In genomic region chr14:104289485-104289884, GRCh38 we compare ENCODE assay signal across 20 cellular contexts.
DNase-seq lines count a peak whose midpoint lies in the region; ATAC-seq, FAIRE-seq and TF ChIP-seq lines count a peak whose summit lies in the region.
"Had no signal": no experiment of that assay in that cellular context is flagged by ENCODE, and none has a peak within 500 bp of the region (broad histone marks: within the 10 kb centered on the region; RNA-seq: fewer than 3 reads in every experiment).

No MANE protein-coding gene starts in this region.

- no peak overlapping the region for H3K4me3 Mint-ChIP-seq in activated T-helper 2 cell treated with anti-CD3 and anti-CD28 coated beads, Interferon-gamma antibody, Interleukin-2, Interleukin-4, amounts not matched to agents 10 μg/mL and 5 μg/mL and 100 μg/mL, durations not matched to agents 14 hours and 24 hours and 36 hours (ENCODE audit: low read depth)
- H3K4me3 Mint-ChIP-seq: B cell had no signal

- peaks cover 9% of the 10 kb centered on the region; the same call in 2 of the 3 replicates for H3K4me1 ChIP-seq in A549
- H3K4me1 ChIP-seq in kidney (ENCODE audit: control insufficient read depth in 1 of 2, insufficient read depth in 1 of 2, low read depth in 1 of 2, low read length in 2 of 2): no peaks in the 10 kb centered on the region
- H3K4me1 ChIP-seq: HAP-1 had no signal

- TF ChIP-seq RAD21 in A549 (conservative IDR thresholded peaks at IDR 0.05 in 1 of 2, IDR thresholded peaks at IDR 0.05 in 1 of 2): no peak

- H3K9ac ChIP-seq in kidney (ENCODE audit: low read length in 2 of 2): no peak overlapping the region

- no peak overlapping the region for H3K4me2 ChIP-seq in A549

- peak; percentile 7 for DNase-seq in A172 (ENCODE audit: low spot score)
- no peak for DNase-seq in A549 (ENCODE audit: low read depth in 1 of 2, low spot score in 1 of 2)
- peak; percentile 1 for DNase-seq in amniotic epithelial cell (ENCODE audit: low read depth)
- DNase-seq in kidney: peak; percentile 14
- DNase-seq in NCI-H526 (lab: John Stamatoyannopoulos, UW): no peak
- DNase-seq in effector CD4-positive, alpha-beta T cell: no peak
- no peak for DNase-seq in activated T-helper 2 cell treated with anti-CD3 and anti-CD28 coated beads, Interferon-gamma antibody, Interleukin-2, Interleukin-4, amounts not matched to agents 10 μg/mL and 5 μg/mL and 100 μg/mL, durations not matched to agents 14 hours and 24 hours and 36 hours (ENCODE audit: low spot score)
- no peak for DNase-seq in pons (ENCODE audit: low spot score)
- DNase-seq: DMS 273 treated with DMSO at 0.1 percent for 48 hours, DND-41, MM.1S, NCI-H1092, NCI-H1436 treated with DMSO at 0.1 percent for 48 hours, NCI-H2029, NCI-H2171, NCI-H446, SIG-M5 had no signal

- H3K4me1 Mint-ChIP-seq in activated T-helper 2 cell treated with anti-CD3 and anti-CD28 coated beads, Interferon-gamma antibody, Interleukin-2, Interleukin-4, amounts not matched to agents 10 μg/mL and 5 μg/mL and 100 μg/mL, durations not matched to agents 14 hours and 24 hours and 36 hours (ENCODE audit: low read depth): no peaks in the 10 kb centered on the region
- H3K4me1 Mint-ChIP-seq: B cell had no signal

- WGBS in A549 (ENCODE audit: missing lambda C conversion rate): 36% methylated on average over 4 of the region's 4 CpGs

- H3K9me3 ChIP-seq in A549 (no peaks in the 10 kb centered on the region), kidney (ENCODE audit: control insufficient read depth in 1 of 2, low read length in 2 of 2) (no peaks in the 10 kb centered on the region)
- H3K9me3 ChIP-seq: HAP-1 had no signal

- H3K27ac ChIP-seq in A549: no peak overlapping the region
- no peak overlapping the region for H3K27ac ChIP-seq in kidney (ENCODE audit: low read depth in 2 of 2, low read length in 2 of 2)

- no peaks in the 10 kb centered on the region for H3K27me3 Mint-ChIP-seq in activated T-helper 2 cell treated with anti-CD3 and anti-CD28 coated beads, Interferon-gamma antibody, Interleukin-2, Interleukin-4, amounts not matched to agents 10 μg/mL and 5 μg/mL and 100 μg/mL, durations not matched to agents 14 hours and 24 hours and 36 hours (ENCODE audit: low read depth)

- TF ChIP-seq CTCF in A549 (IDR thresholded peaks at IDR 0.05) (no peak), kidney (IDR thresholded peaks at IDR 0.05; ENCODE audit: borderline replicate concordance, extremely low read depth, insufficient read depth) (no peak)

- H3K9me3 Mint-ChIP-seq in activated T-helper 2 cell treated with anti-CD3 and anti-CD28 coated beads, Interferon-gamma antibody, Interleukin-2, Interleukin-4, amounts not matched to agents 10 μg/mL and 5 μg/mL and 100 μg/mL, durations not matched to agents 14 hours and 24 hours and 36 hours: peaks cover 15% of the 10 kb centered on the region

- H3K4me3 ChIP-seq in A549 (no peak overlapping the region), kidney (ENCODE audit: low read length in 2 of 2) (no peak overlapping the region)
- H3K4me3 ChIP-seq: HAP-1 had no signal

- no peak for TF ChIP-seq POLR2A in A549 (IDR thresholded peaks at IDR 0.05; ENCODE audit: low read length)

- H3K36me3 ChIP-seq in kidney (ENCODE audit: control insufficient read depth in 1 of 2, insufficient read depth in 2 of 2, low read length in 2 of 2): no peaks in the 10 kb centered on the region
- H3K36me3 ChIP-seq: HAP-1 had no signal

- FAIRE-seq in A549 (lab: Jason Lieb, UNC) (no peak), kidney (lab: Jason Lieb, UNC) (no peak)

- intact Hi-C loops in kidney (cut with DNase I): no loop called here
- intact Hi-C loops in activated T-helper 2 cell treated with anti-CD3 and anti-CD28 coated beads, Interferon-gamma antibody, Interleukin-2, Interleukin-4, amounts not matched to agents 10 μg/mL and 5 μg/mL and 100 μg/mL, durations not matched to agents 14 hours and 24 hours and 36 hours (cut with micrococcal nuclease): no loop called here

- no peaks in the 10 kb centered on the region for H3K36me3 Mint-ChIP-seq in activated T-helper 2 cell treated with anti-CD3 and anti-CD28 coated beads, Interferon-gamma antibody, Interleukin-2, Interleukin-4, amounts not matched to agents 10 μg/mL and 5 μg/mL and 100 μg/mL, durations not matched to agents 14 hours and 24 hours and 36 hours (ENCODE audit: low read depth)

- CTCF ChIA-PET in A549 (lab: Yijun Ruan, JAX): no interaction called here

- ATAC-seq in A549: no peak
- ATAC-seq: SK-N-SH treated with all-trans-retinoic acid at 6 μM for 48 hours had no signal

- no peak overlapping the region for H3K27ac Mint-ChIP-seq in activated T-helper 2 cell treated with anti-CD3 and anti-CD28 coated beads, Interferon-gamma antibody, Interleukin-2, Interleukin-4, amounts not matched to agents 10 μg/mL and 5 μg/mL and 100 μg/mL, durations not matched to agents 14 hours and 24 hours and 36 hours
- H3K27ac Mint-ChIP-seq: B cell had no signal

- POLR2A ChIA-PET in A549 (lab: Yijun Ruan, JAX): no interaction called here

- no peak for TF ChIP-seq EP300 in A549 (IDR thresholded peaks at IDR 0.05)

TF ChIP-seq in A549, 52 proteins besides CTCF, POLR2A, EP300 and RAD21:
- no peak for TF ChIP-seq NPAS2 (CRISPR knock-in tag; IDR thresholded peaks at IDR 0.05; ENCODE audit: borderline replicate concordance)
- TF ChIP-seq TP53 (CRISPR knock-in tag; IDR thresholded peaks at IDR 0.05): no peak
- TF ChIP-seq PBX3 (IDR thresholded peaks at IDR 0.05): no peak
- TF ChIP-seq NR3C1 (IDR thresholded peaks at IDR 0.05): no peak
- TF ChIP-seq ZFP36 (IDR thresholded peaks at IDR 0.05; ENCODE audit: borderline replicate concordance, partially characterized antibody): no peak
- TF ChIP-seq KDM1A (IDR thresholded peaks at IDR 0.05; ENCODE audit: low read depth): no peak
- TF ChIP-seq ATOH8 (CRISPR knock-in tag; IDR thresholded peaks at IDR 0.05; ENCODE audit: low read depth): no peak
- no peak for TF ChIP-seq PHF8 (IDR thresholded peaks at IDR 0.05; ENCODE audit: borderline replicate concordance, low read depth)
- TF ChIP-seq MAFK (IDR thresholded peaks at IDR 0.05; ENCODE audit: partially characterized antibody): peak; percentile 90
TF ChIP-seq in A549: peak in this region for 1.

Comparison
In these comparisons a context has a peak if more than half of its experiments do, and no peak if none do; other contexts are left out.
1. DNase-seq: peak in A172 (single experiment), amniotic epithelial cell (single experiment) and kidney (single experiment); none in A549 (0 of 2), NCI-H526 (0 of 2), effector CD4-positive, alpha-beta T cell (single experiment), activated T-helper 2 cell treated with anti-CD3 and anti-CD28 coated beads, Interferon-gamma antibody, Interleukin-2, Interleukin-4, amounts not matched to agents 10 μg/mL and 5 μg/mL and 100 μg/mL, durations not matched to agents 14 hours and 24 hours and 36 hours (single experiment) and pons (single experiment).